2 cellular contexts compared by ENCODE assay signal in genomic region chr20:43463864-43464785, GRCh38.
TF ChIP-seq lines count a peak whose summit lies in the region.

No MANE protein-coding gene starts in this region.

TF ChIP-seq in SK-N-SH, 30 proteins besides CTCF, POLR2A, EP300 and RAD21:
- TF ChIP-seq IRF3 (IDR thresholded peaks at IDR 0.05; ENCODE audit: low read depth, low read length) (no peak), YY1 (IDR thresholded peaks at IDR 0.05; ENCODE audit: low read depth) (no peak), POLR2AphosphoS5 (IDR thresholded peaks at IDR 0.05; ENCODE audit: low read depth, low read length) (0 out of 2 replicates have a peak, but pooled peaks have one; percentile 3)
- TF ChIP-seq, protein P1, sequence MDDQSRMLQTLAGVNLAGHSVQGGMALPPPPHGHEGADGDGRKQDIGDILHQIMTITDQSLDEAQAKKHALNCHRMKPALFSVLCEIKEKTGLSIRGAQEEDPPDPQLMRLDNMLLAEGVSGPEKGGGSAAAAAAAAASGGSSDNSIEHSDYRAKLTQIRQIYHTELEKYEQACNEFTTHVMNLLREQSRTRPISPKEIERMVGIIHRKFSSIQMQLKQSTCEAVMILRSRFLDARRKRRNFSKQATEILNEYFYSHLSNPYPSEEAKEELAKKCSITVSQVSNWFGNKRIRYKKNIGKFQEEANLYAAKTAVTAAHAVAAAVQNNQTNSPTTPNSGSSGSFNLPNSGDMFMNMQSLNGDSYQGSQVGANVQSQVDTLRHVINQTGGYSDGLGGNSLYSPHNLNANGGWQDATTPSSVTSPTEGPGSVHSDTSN (IDR thresholded peaks at IDR 0.05): no peak

TF ChIP-seq in SK-N-SH treated with all-trans-retinoic acid at 6 μM for 48 hours, 23 proteins besides CTCF, POLR2A, EP300 and RAD21:
- TF ChIP-seq CSRNP3 (CRISPR knock-in tag; IDR thresholded peaks at IDR 0.05) (no peak; the same call in 1 of the 2 replicates), OSR1 (CRISPR knock-in tag; IDR thresholded peaks at IDR 0.05) (no peak)
